ENCODE assay signal across 8 cellular contexts in genomic region chr6:1515781-1516180, GRCh38.
"Had no signal": no experiment of that assay in that cellular context is flagged by ENCODE, and none has a peak within 500 bp of the region (broad histone marks: within the 10 kb centered on the region; RNA-seq: fewer than 3 reads in every experiment).

No MANE protein-coding gene starts in this region.

- FAIRE-seq: G401.6, GM12878, GM12891, GM12892, GM18507, GM19239 had no signal

- DNase-seq: GDM1, GF-D8 had no signal

- H3K4me3 ChIP-seq: GM12878 had no signal

- ATAC-seq: GM12878 had no signal
